In the genomic region with DNA sequence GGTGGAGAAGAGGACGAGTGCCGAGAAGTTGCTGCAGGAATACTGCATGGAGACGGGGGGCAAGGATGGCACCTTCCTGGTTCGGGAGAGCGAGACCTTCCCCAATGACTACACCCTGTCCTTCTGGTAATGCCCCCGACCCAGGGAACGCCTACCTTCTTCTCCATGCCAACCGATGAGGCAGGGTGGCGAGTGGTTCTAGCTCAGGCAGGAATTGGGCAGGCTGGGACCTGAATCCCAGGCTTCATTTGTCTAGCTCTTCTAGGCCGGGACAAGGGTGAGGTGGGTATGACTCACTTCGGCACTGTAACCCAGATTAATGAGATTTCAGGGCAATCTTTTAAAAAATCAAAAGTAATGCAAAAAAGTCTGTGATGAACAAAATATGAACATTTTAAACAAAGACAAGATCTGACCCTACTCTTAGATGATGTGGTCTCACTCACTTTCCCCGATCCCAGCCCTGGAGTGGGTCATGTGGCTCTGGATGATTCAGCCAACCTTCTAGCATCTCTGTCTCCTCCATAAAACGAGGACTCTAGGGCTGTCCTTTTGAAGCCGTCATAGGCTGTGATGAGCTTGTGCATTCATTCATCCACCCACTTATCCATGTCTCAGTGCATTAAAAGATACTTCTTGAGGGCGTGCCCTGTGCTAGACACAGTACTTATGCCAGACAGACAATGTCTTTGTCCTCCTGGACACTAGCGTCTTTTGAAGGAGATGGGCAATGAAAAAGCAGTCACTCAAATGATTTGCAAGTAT, we compare ENCODE assay signal across 1 cellular context.
TF ChIP-seq lines count a peak whose summit lies in the region.

No MANE protein-coding gene starts in this region.

TF ChIP-seq in GM23338, 12 proteins besides CTCF, POLR2A, EP300 and RAD21 (continued from another document):
- TF ChIP-seq, protein P1, sequence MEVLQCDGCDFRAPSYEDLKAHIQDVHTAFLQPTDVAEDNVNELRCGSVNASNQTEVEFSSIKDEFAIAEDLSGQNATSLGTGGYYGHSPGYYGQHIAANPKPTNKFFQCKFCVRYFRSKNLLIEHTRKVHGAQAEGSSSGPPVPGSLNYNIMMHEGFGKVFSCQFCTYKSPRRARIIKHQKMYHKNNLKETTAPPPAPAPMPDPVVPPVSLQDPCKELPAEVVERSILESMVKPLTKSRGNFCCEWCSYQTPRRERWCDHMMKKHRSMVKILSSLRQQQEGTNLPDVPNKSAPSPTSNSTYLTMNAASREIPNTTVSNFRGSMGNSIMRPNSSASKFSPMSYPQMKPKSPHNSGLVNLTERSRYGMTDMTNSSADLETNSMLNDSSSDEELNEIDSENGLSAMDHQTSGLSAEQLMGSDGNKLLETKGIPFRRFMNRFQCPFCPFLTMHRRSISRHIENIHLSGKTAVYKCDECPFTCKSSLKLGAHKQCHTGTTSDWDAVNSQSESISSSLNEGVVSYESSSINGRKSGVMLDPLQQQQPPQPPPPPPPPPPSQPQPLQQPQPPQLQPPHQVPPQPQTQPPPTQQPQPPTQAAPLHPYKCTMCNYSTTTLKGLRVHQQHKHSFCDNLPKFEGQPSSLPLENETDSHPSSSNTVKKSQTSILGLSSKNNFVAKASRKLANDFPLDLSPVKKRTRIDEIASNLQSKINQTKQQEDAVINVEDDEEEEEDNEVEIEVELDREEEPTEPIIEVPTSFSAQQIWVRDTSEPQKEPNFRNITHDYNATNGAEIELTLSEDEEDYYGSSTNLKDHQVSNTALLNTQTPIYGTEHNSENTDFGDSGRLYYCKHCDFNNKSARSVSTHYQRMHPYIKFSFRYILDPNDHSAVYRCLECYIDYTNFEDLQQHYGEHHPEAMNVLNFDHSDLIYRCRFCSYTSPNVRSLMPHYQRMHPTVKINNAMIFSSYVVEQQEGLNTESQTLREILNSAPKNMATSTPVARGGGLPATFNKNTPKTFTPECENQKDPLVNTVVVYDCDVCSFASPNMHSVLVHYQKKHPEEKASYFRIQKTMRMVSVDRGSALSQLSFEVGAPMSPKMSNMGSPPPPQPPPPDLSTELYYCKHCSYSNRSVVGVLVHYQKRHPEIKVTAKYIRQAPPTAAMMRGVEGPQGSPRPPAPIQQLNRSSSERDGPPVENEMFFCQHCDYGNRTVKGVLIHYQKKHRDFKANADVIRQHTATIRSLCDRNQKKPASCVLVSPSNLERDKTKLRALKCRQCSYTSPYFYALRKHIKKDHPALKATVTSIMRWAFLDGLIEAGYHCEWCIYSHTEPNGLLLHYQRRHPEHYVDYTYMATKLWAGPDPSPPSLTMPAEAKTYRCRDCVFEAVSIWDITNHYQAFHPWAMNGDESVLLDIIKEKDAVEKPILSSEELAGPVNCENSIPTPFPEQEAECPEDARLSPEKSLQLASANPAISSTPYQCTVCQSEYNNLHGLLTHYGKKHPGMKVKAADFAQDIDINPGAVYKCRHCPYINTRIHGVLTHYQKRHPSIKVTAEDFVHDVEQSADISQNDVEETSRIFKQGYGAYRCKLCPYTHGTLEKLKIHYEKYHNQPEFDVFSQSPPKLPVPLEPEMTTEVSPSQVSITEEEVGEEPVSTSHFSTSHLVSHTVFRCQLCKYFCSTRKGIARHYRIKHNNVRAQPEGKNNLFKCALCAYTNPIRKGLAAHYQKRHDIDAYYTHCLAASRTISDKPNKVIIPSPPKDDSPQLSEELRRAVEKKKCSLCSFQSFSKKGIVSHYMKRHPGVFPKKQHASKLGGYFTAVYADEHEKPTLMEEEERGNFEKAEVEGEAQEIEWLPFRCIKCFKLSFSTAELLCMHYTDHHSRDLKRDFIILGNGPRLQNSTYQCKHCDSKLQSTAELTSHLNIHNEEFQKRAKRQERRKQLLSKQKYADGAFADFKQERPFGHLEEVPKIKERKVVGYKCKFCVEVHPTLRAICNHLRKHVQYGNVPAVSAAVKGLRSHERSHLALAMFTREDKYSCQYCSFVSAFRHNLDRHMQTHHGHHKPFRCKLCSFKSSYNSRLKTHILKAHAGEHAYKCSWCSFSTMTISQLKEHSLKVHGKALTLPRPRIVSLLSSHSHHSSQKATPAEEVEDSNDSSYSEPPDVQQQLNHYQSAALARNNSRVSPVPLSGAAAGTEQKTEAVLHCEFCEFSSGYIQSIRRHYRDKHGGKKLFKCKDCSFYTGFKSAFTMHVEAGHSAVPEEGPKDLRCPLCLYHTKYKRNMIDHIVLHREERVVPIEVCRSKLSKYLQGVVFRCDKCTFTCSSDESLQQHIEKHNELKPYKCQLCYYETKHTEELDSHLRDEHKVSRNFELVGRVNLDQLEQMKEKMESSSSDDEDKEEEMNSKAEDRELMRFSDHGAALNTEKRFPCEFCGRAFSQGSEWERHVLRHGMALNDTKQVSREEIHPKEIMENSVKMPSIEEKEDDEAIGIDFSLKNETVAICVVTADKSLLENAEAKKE (CRISPR knock-in tag; IDR thresholded peaks at IDR 0.05) = no peak
- TF ChIP-seq ZNF331 (CRISPR knock-in tag; IDR thresholded peaks at IDR 0.05; ENCODE audit: low read depth) (no peak), EZH2phosphoT487 (IDR thresholded peaks at IDR 0.05; ENCODE audit: unreplicated experiment) (no peak), POLR2AphosphoS5 (IDR thresholded peaks at IDR 0.05; ENCODE audit: low read depth) (no peak), EZH2 (IDR thresholded peaks at IDR 0.05; ENCODE audit: low read depth, unreplicated experiment) (no peak)
- TF ChIP-seq, protein P2, sequence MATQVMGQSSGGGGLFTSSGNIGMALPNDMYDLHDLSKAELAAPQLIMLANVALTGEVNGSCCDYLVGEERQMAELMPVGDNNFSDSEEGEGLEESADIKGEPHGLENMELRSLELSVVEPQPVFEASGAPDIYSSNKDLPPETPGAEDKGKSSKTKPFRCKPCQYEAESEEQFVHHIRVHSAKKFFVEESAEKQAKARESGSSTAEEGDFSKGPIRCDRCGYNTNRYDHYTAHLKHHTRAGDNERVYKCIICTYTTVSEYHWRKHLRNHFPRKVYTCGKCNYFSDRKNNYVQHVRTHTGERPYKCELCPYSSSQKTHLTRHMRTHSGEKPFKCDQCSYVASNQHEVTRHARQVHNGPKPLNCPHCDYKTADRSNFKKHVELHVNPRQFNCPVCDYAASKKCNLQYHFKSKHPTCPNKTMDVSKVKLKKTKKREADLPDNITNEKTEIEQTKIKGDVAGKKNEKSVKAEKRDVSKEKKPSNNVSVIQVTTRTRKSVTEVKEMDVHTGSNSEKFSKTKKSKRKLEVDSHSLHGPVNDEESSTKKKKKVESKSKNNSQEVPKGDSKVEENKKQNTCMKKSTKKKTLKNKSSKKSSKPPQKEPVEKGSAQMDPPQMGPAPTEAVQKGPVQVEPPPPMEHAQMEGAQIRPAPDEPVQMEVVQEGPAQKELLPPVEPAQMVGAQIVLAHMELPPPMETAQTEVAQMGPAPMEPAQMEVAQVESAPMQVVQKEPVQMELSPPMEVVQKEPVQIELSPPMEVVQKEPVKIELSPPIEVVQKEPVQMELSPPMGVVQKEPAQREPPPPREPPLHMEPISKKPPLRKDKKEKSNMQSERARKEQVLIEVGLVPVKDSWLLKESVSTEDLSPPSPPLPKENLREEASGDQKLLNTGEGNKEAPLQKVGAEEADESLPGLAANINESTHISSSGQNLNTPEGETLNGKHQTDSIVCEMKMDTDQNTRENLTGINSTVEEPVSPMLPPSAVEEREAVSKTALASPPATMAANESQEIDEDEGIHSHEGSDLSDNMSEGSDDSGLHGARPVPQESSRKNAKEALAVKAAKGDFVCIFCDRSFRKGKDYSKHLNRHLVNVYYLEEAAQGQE (IDR thresholded peaks at IDR 0.05; ENCODE audit: unreplicated experiment) = no peak
